15 cellular contexts compared by ENCODE assay signal in genomic region chr6:1700283-1700967, GRCh38.
DNase-seq lines count a peak whose midpoint lies in the region; ATAC-seq and TF ChIP-seq lines count a peak whose summit lies in the region.
"Had no signal": no experiment of that assay in that cellular context is flagged by ENCODE, and none has a peak within 500 bp of the region (broad histone marks: within the 10 kb centered on the region; RNA-seq: fewer than 3 reads in every experiment).

No MANE protein-coding gene starts in this region.

- H3K27ac ChIP-seq in SK-N-MC (0 out of 2 replicates have a peak overlapping the region, but pooled peaks have one; percentile 16), aorta (ENCODE audit: low read depth in 1 of 2, low read length in 2 of 2) (peak overlapping the region; percentile 73 to 84)

- no peak overlapping the region for H3K4me3 ChIP-seq in SK-N-MC
- H3K4me3 ChIP-seq in aorta (ENCODE audit: low read length in 2 of 2): no peak overlapping the region
- no peak overlapping the region for H3K4me3 ChIP-seq in foreskin fibroblast (ENCODE audit: low read depth in 1 of 2, low read length in 2 of 2)
- H3K4me3 ChIP-seq: HAP-1 had no signal

- DNase-seq in HFFc6: no peak
- DNase-seq in SK-N-MC (ENCODE audit: low read depth, low spot score): no peak
- no peak for DNase-seq in mesothelial cell of epicardium (ENCODE audit: low spot score in 2 of 2, unreplicated experiment in 2 of 2)
- no peak for DNase-seq in aorta
- no peak for DNase-seq in foreskin fibroblast
- DNase-seq in NCI-H345 (lab: John Stamatoyannopoulos, UW): no peak
- DNase-seq: CD4-positive, alpha-beta memory T cell; DMS79; KG1; NCI-H1092; NCI-H1694; NCI-H524 treated with DMSO at 0.1 percent for 48 hours; Right ventricle myocardium superior had no signal

- H3K36me3 Mint-ChIP-seq in HFFc6 (ENCODE audit: low read depth) (no peaks in the 10 kb centered on the region), mesothelial cell of epicardium (no peaks in the 10 kb centered on the region)

- H3K27ac Mint-ChIP-seq in HFFc6 (peak overlapping the region; percentile 93; the same call in 1 of the 2 replicates), mesothelial cell of epicardium (peak overlapping the region; percentile 84)
- H3K27ac Mint-ChIP-seq: CD4-positive, alpha-beta memory T cell had no signal

- H3K36me3 ChIP-seq in SK-N-MC (ENCODE audit: insufficient read depth, low read length): no peaks in the 10 kb centered on the region
- no peaks in the 10 kb centered on the region for H3K36me3 ChIP-seq in aorta (ENCODE audit: control insufficient read depth in 1 of 2, insufficient read depth in 2 of 2, low read length in 1 of 2)
- H3K36me3 ChIP-seq: HAP-1 had no signal

- WGBS in aorta, 2 donors: 64 to 65% methylated on average over 11 of the region's 11 CpGs

- H3K4me1 Mint-ChIP-seq in HFFc6 (ENCODE audit: low read depth) (peaks cover 59% of the 10 kb centered on the region), mesothelial cell of epicardium (peaks cover 61% of the 10 kb centered on the region)
- H3K4me1 Mint-ChIP-seq: CD4-positive, alpha-beta memory T cell had no signal

- H3K4me3 Mint-ChIP-seq in HFFc6 (no peak overlapping the region), mesothelial cell of epicardium (no peak overlapping the region)
- H3K4me3 Mint-ChIP-seq: CD4-positive, alpha-beta memory T cell had no signal

- H3K4me1 ChIP-seq in aorta (ENCODE audit: control insufficient read depth in 1 of 2, insufficient read depth in 2 of 2, low read length in 2 of 2): peaks cover 0 to 18% of the 10 kb centered on the region in 2 donors
- H3K4me1 ChIP-seq: HAP-1 had no signal

- no peaks in the 10 kb centered on the region for H3K9me3 Mint-ChIP-seq in HFFc6
- H3K9me3 Mint-ChIP-seq in mesothelial cell of epicardium: no peaks in the 10 kb centered on the region
- H3K9me3 Mint-ChIP-seq: CD4-positive, alpha-beta memory T cell had no signal

- H3K27me3 Mint-ChIP-seq in HFFc6 (ENCODE audit: insufficient read depth): peaks cover 2% of the 10 kb centered on the region; the same call in 1 of the 2 replicates
- peaks cover 2% of the 10 kb centered on the region for H3K27me3 Mint-ChIP-seq in mesothelial cell of epicardium (ENCODE audit: low read depth)
- H3K27me3 Mint-ChIP-seq: CD4-positive, alpha-beta memory T cell had no signal

- H3K27me3 ChIP-seq in aorta (ENCODE audit: control insufficient read depth in 1 of 2, insufficient read depth in 2 of 2, low read length in 1 of 2): no peaks in the 10 kb centered on the region

- no peak for TF ChIP-seq CTCF in HFFc6 (IDR thresholded peaks at IDR 0.05)
- TF ChIP-seq CTCF in mesothelial cell of epicardium (IDR thresholded peaks at IDR 0.05; ENCODE audit: unreplicated experiment): no peak
- TF ChIP-seq CTCF in foreskin fibroblast (IDR thresholded peaks at IDR 0.05; ENCODE audit: low read depth, low read length): no peak

- peak overlapping the region; percentile 8 for H3K9ac ChIP-seq in SK-N-MC (ENCODE audit: insufficient read length)

- intact Hi-C loops in aorta (cut with DNase I): loop anchor here (5.0 to 10.0 kb wide), 5 partner anchors 64 to 394 kb away; no protein-coding TSS in a partner anchor

- H3K9me3 ChIP-seq in SK-N-MC (ENCODE audit: low read depth, low read length) (no peaks in the 10 kb centered on the region), aorta (ENCODE audit: control insufficient read depth, low read length) (no peaks in the 10 kb centered on the region)
- H3K9me3 ChIP-seq: HAP-1 had no signal

- no peak for ATAC-seq in aorta (ENCODE audit: low FRiP score)
- ATAC-seq in HG02678 (IDR thresholded peaks at IDR 0.05; ENCODE audit: unreplicated experiment): no peak
